16 cellular contexts compared by ENCODE assay signal in genomic region chr5:73507062-73507461, GRCh38. TPM values are rescaled to one million over a fixed set of nuclear protein-coding genes. Genes with fewer than 3 reads are reported as not detected.
A peak's percentile ranks its signal among the peaks of the same experiment; 100 is the strongest.
DNase-seq lines count a peak whose midpoint lies in the region; TF ChIP-seq lines count a peak whose summit lies in the region.
"Had no signal": no experiment of that assay in that cellular context is flagged by ENCODE, and none has a peak within 500 bp of the region (broad histone marks: within the 10 kb centered on the region; RNA-seq: fewer than 3 reads in every experiment).

No MANE protein-coding gene starts in this region.

- H3K4me1 ChIP-seq in HEK293 (ENCODE audit: control insufficient read depth, insufficient read depth, low read length) (no peaks in the 10 kb centered on the region), ascending aorta (no peaks in the 10 kb centered on the region)
- H3K4me1 ChIP-seq: BE2C, suprapubic skin had no signal

- H3K9me3 ChIP-seq in HEK293 (ENCODE audit: control insufficient read depth, insufficient read depth, low read depth, low read length) (no peaks in the 10 kb centered on the region), ascending aorta (no peaks in the 10 kb centered on the region)
- H3K9me3 ChIP-seq: BE2C, suprapubic skin had no signal

- no peaks in the 10 kb centered on the region for H3K27me3 ChIP-seq in ascending aorta
- H3K27me3 ChIP-seq: BE2C, suprapubic skin had no signal

- CTCF ChIA-PET in HEK293 (lab: Yijun Ruan, JAX), result interaction anchor here (2.9 kb wide), 1 partner anchor 13 kb away, joined by 12 read pairs; no protein-coding TSS in a partner anchor

- H3K4me3 ChIP-seq in HEK293 (ENCODE audit: low read depth, low read length) (no peak overlapping the region), ascending aorta (no peak overlapping the region)
- H3K4me3 ChIP-seq: suprapubic skin had no signal

- H3K36me3 ChIP-seq in HEK293 (ENCODE audit: control insufficient read depth in 2 of 2, insufficient read depth in 1 of 2, low read length in 2 of 2), result peaks cover 36 to 57% of the 10 kb centered on the region in 2 experiments
- peaks cover 31 to 44% of the 10 kb centered on the region in 2 donors for H3K36me3 ChIP-seq in ascending aorta

- no peak for DNase-seq in ascending aorta (ENCODE audit: low spot score in 2 of 2)
- DNase-seq in lung microvascular endothelial cell (ENCODE audit: low read depth in 2 of 2), result peak; percentile 76 to 81
- no peak for DNase-seq in effector CD8-positive, alpha-beta T cell (lab: John Stamatoyannopoulos, UW)
- no peak for DNase-seq in GF-D8 (lab: John Stamatoyannopoulos, UW)
- DNase-seq: activated gamma-delta T cell; BE2C; cortex of kidney; hippocampal formation; KG1; NCI-H2227 treated with DMSO at 0.1 percent for 48 hours; Right ventricle myocardium superior; stimulated activated CD4-positive, alpha-beta T cell treated with anti-CD3 and anti-CD28 coated beads, Interleukin-2, amount 100 ng/mL, for 24 hours; T-helper 2 cell had no signal

- H3K27ac ChIP-seq in HEK293 (ENCODE audit: extremely low read depth, low read depth, low read length) (no peak overlapping the region), ascending aorta (peak overlapping the region; percentile 34 to 39)
- H3K27ac ChIP-seq: HL-60, suprapubic skin had no signal

- POLR2A ChIA-PET in HEK293 (lab: Yijun Ruan, JAX), result interaction anchor here (1.7 kb wide), 2 partner anchors 9 to 59 kb away, joined by 4 to 7 read pairs; partner anchors contain the start of genes BTF3 and FOXD1

- TF ChIP-seq CTCF in HEK293 (tag by site-specific recombination; IDR thresholded peaks at IDR 0.05) (no peak), ascending aorta (IDR thresholded peaks at IDR 0.05) (no peak)

- intact Hi-C loops in ascending aorta (cut with DNase I), result no loop called here

TF ChIP-seq in HEK293, 187 proteins besides CTCF, POLR2A, EP300 and RAD21:
- TF ChIP-seq ZNF18 (tag by site-specific recombination; IDR thresholded peaks at IDR 0.05) (no peak), ZBTB6 (tag by site-specific recombination; IDR thresholded peaks at IDR 0.05) (0 out of 2 replicates have a peak, but pooled peaks have one; percentile 18), KLF7 (tag by site-specific recombination; IDR thresholded peaks at IDR 0.05; ENCODE audit: borderline replicate concordance) (no peak)

RNA-seq across cellular contexts. Expression of gene BTF3, which starts 8.8 kb away (rescaled TPM):
- total RNA-seq in ascending aorta (235 TPM), lung microvascular endothelial cell (193 and 250 TPM in 2 replicates)

RNA-seq across cellular contexts. Expression of gene ANKRA2, which starts 58.4 kb away (rescaled TPM):
- 6.9 TPM for total RNA-seq in ascending aorta
- 11.3 TPM in 2 replicates for total RNA-seq in lung microvascular endothelial cell

RNA-seq across cellular contexts. Expression of gene UTP15, which starts 58.5 kb away (rescaled TPM):
- total RNA-seq in ascending aorta (4.9 TPM), lung microvascular endothelial cell (10.2 and 14.1 TPM in 2 replicates)

RNA-seq across cellular contexts. Expression of gene FOXD1, which starts 58.5 kb away (rescaled TPM):
- total RNA-seq in ascending aorta (7.1 TPM), lung microvascular endothelial cell (0.22 TPM in 1 of 2 replicates, not detected in the other)
- total RNA-seq: Right ventricle myocardium superior had no signal

Comparison
In these comparisons a context has a peak if more than half of its experiments do, and no peak if none do; other contexts are left out.
1. DNase-seq: peak in lung microvascular endothelial cell (2 of 2); none in ascending aorta (0 of 2), effector CD8-positive, alpha-beta T cell (single experiment) and GF-D8 (single experiment).